17 cellular contexts compared by ENCODE assay signal in the genomic region with DNA sequence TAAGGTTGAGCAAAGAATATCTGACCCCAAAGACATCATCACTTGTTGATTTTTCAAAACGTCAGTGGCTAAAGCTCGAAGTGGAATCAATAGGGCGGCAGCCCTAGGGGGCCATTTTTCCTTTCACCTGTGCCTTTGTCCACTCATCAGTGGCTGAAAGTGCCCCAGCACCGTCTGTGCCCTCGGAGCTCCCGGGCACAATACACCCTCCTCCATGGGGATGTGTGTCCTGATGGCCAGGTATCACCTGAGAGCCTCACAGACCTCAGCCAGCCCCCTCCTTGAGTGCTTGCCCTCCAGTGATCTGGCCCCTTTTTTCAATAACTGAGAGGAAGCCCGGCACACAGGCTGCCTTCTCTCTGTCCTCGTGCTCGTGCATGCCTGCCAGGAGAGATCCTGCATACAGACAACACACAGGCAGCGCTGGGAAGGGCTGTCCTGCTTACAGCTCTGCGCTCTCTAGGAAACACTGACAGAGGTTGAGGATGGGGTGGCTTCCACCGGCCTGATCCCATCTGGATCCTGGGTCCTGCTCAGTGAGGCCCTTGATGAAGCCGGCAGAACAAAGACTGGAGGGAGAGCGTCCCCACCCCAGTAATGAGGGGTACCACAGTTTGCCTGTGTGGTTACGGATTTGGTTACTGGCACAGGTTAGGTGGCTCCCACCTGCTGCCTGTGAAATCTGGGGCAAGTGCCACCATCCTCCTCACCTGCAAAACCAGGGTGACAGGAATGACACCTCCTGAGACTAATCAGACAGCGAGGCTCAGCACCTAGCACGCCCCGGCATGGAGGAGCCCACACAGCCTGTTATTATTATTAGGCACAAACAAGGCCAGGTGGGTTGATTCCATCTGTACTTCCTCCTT.
"Had no signal": no experiment of that assay in that cellular context is flagged by ENCODE, and none has a peak within 500 bp of the region (broad histone marks: within the 10 kb centered on the region; RNA-seq: fewer than 3 reads in every experiment).

No MANE protein-coding gene starts in this region.

- H3K27me3 ChIP-seq: tibial artery had no signal

- H3K9ac ChIP-seq: parathyroid adenoma had no signal

- H3K4me3 Mint-ChIP-seq: activated B cell treated with CpG ODN at 0.5 μM for 24 hours; activated CD8-positive, alpha-beta T cell treated with anti-CD3 and anti-CD28 coated beads, Interleukin-2, amount 10 ng/mL, durations not matched to agents 7 days and 5 days; activated T-cell treated with anti-CD3 and anti-CD28 coated beads, Interleukin-2, amount 50 U/mL, for 24 hours; natural killer cell had no signal

- ATAC-seq: activated CD8-positive, alpha-beta T cell treated with anti-CD3 and anti-CD28 coated beads, Interleukin-2, amount 10 ng/mL, durations not matched to agents 7 days and 5 days; esophagus mucosa; heart right ventricle; natural killer cell had no signal

- H3K4me1 ChIP-seq: heart right ventricle, left ventricle myocardium inferior, parathyroid adenoma, tibial artery had no signal

- H2AFZ ChIP-seq: parathyroid adenoma had no signal

- H3K27ac ChIP-seq: heart right ventricle, left ventricle myocardium inferior, parathyroid adenoma, tibial artery had no signal

- H3K36me3 Mint-ChIP-seq: natural killer cell had no signal

- H3K27ac Mint-ChIP-seq: activated B cell treated with CpG ODN at 0.5 μM for 24 hours; activated CD8-positive, alpha-beta T cell treated with anti-CD3 and anti-CD28 coated beads, Interleukin-2, amount 10 ng/mL, durations not matched to agents 7 days and 5 days; activated T-cell treated with anti-CD3 and anti-CD28 coated beads, Interleukin-2, amount 50 U/mL, for 24 hours; natural killer cell had no signal

- H3K36me3 ChIP-seq: heart right ventricle, left ventricle myocardium inferior, tibial artery had no signal

- DNase-seq: activated B cell treated with CpG ODN at 0.5 μM for 24 hours; activated CD4-positive, alpha-beta T cell treated with anti-CD3 and anti-CD28 coated beads for 4 hours; activated CD8-positive, alpha-beta T cell treated with anti-CD3 and anti-CD28 coated beads, Interleukin-2, amount 10 ng/mL, durations not matched to agents 7 days and 5 days; activated naive CD4-positive, alpha-beta T cell treated with anti-CD3 and anti-CD28 coated beads, Interleukin-2, amount 50 U/mL, for 16 hours; activated T-cell treated with anti-CD3 and anti-CD28 coated beads, Interleukin-2, amount 50 U/mL, for 24 hours; aorta; cortex of kidney; effector CD4-positive, alpha-beta T cell; heart right ventricle; kidney glomerular epithelial cell; left ventricle myocardium inferior; natural killer cell; stimulated activated naive CD4-positive, alpha-beta T cell; substantia nigra had no signal

- H3K4me1 Mint-ChIP-seq: activated B cell treated with CpG ODN at 0.5 μM for 24 hours, natural killer cell had no signal

- H3K4me3 ChIP-seq: heart right ventricle, left ventricle myocardium inferior, tibial artery had no signal

- H3K79me2 ChIP-seq: parathyroid adenoma had no signal

- H3K9me3 Mint-ChIP-seq: activated B cell treated with CpG ODN at 0.5 μM for 24 hours; activated T-cell treated with anti-CD3 and anti-CD28 coated beads, Interleukin-2, amount 50 U/mL, for 24 hours; natural killer cell had no signal

- H3K9me3 ChIP-seq: left ventricle myocardium inferior, tibial artery had no signal
